In the genomic region with DNA sequence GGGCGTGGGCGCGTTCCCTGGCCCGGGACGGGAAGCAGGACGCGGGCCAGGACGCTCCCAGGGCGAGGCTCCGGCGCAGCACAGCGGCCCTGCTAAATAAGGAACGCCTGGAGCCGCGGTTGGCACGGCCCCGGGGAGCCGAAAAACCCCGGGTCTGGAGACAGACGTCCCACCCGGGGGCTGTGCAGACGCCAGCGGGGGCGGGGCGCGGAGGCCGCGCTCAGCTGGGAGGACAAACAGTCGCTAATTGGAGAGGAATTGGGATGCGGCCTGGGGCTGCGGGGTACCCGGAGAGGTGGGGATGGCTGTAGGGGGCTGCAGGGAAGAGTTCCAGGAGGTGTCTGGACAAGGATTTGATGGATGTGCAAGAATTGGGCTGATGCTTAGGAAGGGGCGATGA, we compare ENCODE assay signal across 8 cellular contexts. TPM values are rescaled to one million over a fixed set of nuclear protein-coding genes. Genes with fewer than 3 reads are reported as not detected.
DNase-seq lines count a peak whose midpoint lies in the region; ATAC-seq and TF ChIP-seq lines count a peak whose summit lies in the region.
"Not testable (repeated sequence)": the region's sequence is repeated elsewhere in the genome, so short reads cannot be mapped to it uniquely, and the experiment has no call there.

No MANE protein-coding gene starts in this region.

- intact Hi-C loops in psoas muscle (cut with DNase I): not testable (repeated sequence)

- not testable (repeated sequence) for ATAC-seq in psoas muscle

- not testable (repeated sequence) for H3K27me3 ChIP-seq in BLaER1; MM.1S (replicated peaks; ENCODE audit: insufficient read depth, low read length); effector memory CD4-positive, alpha-beta T cell (replicated peaks; ENCODE audit: control insufficient read depth, insufficient read depth, low read length, poor library complexity, severe bottlenecking); kidney epithelial cell (ENCODE audit: control insufficient read depth, insufficient read depth, low read length); psoas muscle (ENCODE audit: insufficient read depth in 3 of 3, low read length in 2 of 3)

- TF ChIP-seq CTCF in MM.1S (IDR thresholded peaks at IDR 0.05; ENCODE audit: low read length); kidney epithelial cell (IDR thresholded peaks at IDR 0.05; ENCODE audit: insufficient read depth, low read length, poor library complexity, severe bottlenecking); psoas muscle (IDR thresholded peaks at IDR 0.05): not testable (repeated sequence)

- not testable (repeated sequence) for H3K27ac ChIP-seq in BLaER1; MM.1S (ENCODE audit: low read length); effector memory CD4-positive, alpha-beta T cell (ENCODE audit: insufficient read depth, low read length, poor library complexity, severe bottlenecking)
- H3K27ac ChIP-seq in psoas muscle: peak overlapping the region; percentile 76

- not testable (repeated sequence) for H3K79me2 ChIP-seq in MM.1S (ENCODE audit: low read length)

- H3F3A ChIP-seq in MM.1S (ENCODE audit: insufficient read depth, low read length): not testable (repeated sequence)

- H3K4me1 ChIP-seq in BLaER1; MM.1S (ENCODE audit: low read length); effector memory CD4-positive, alpha-beta T cell (ENCODE audit: control insufficient read depth, insufficient read depth, low read length, poor library complexity, severe bottlenecking); psoas muscle: not testable (repeated sequence)

- not testable (repeated sequence) for H3K4me2 ChIP-seq in BLaER1; MM.1S (ENCODE audit: low read depth, low read length)

- H3K9ac ChIP-seq in BLaER1: peak overlapping the region; percentile 63; the same call in 1 of the 2 replicates
- H3K9ac ChIP-seq in MM.1S (ENCODE audit: low read length): not testable (repeated sequence)

- H2AFZ ChIP-seq in MM.1S (ENCODE audit: low read length): not testable (repeated sequence)

- H3K9me2 ChIP-seq in MM.1S (replicated peaks; ENCODE audit: insufficient read depth, low read length): not testable (repeated sequence)

- not testable (repeated sequence) for H4K20me1 ChIP-seq in BLaER1; MM.1S (ENCODE audit: insufficient read depth, low read length)

- whole genome bisulfite sequencing in psoas muscle, 3 donors: 0 to 2% (median 1%) methylated on average over 17 to 20 of the region's 33 CpGs

- H3K4me3 ChIP-seq in BLaER1 (peak overlapping the region; percentile 61), MM.1S (ENCODE audit: low read length) (peak overlapping the region; percentile 29; the same call in 1 of the 2 replicates), kidney epithelial cell (ENCODE audit: low read depth, low read length) (peak overlapping the region; percentile 35), psoas muscle (peak overlapping the region; percentile 66)
- not testable (repeated sequence) for H3K4me3 ChIP-seq in effector memory CD4-positive, alpha-beta T cell (ENCODE audit: insufficient read depth, low read depth, low read length, poor library complexity, severe bottlenecking)

- DNase-seq in MM.1S; kidney epithelial cell (ENCODE audit: low read depth): not testable (repeated sequence)
- peak; percentile 39 to 46 for DNase-seq in activated CD4-positive, alpha-beta T cell treated with anti-CD3 and anti-CD28 coated beads for 4 hours
- DNase-seq in activated naive CD4-positive, alpha-beta T cell treated with Interleukin-2 at 50 U/mL for 16 hours: peak; percentile 64
- DNase-seq in effector memory CD4-positive, alpha-beta T cell: peak; percentile 9 to 37 (median 27)
- peak; percentile 81 to 91 for DNase-seq in psoas muscle
- DNase-seq in stimulated activated CD8-positive, alpha-beta memory T cell treated with anti-CD3 and anti-CD28 coated beads, Interleukin-7, amount 100 ng/mL, for 24 hours (ENCODE audit: low read depth): peak; percentile 21

- H3K36me3 ChIP-seq in BLaER1; MM.1S (replicated peaks; ENCODE audit: insufficient read depth, low read length); effector memory CD4-positive, alpha-beta T cell (ENCODE audit: control insufficient read depth, insufficient read depth, low read length); kidney epithelial cell (ENCODE audit: control insufficient read depth, insufficient read depth, low read length); psoas muscle (ENCODE audit: insufficient read depth in 1 of 2, low read depth in 1 of 2): not testable (repeated sequence)

- not testable (repeated sequence) for H3K9me3 ChIP-seq in BLaER1; MM.1S (replicated peaks; ENCODE audit: insufficient read depth, low read length); effector memory CD4-positive, alpha-beta T cell (ENCODE audit: control insufficient read depth, low read length); psoas muscle

RNA-seq across cellular contexts. Expression of gene NPIPA1, which starts 25.3 kb away (rescaled TPM):
- total RNA-seq in kidney epithelial cell (26.4 and 28.2 TPM in 2 replicates), psoas muscle (10 to 100 TPM; 35.9 to 58.5 (median 50.6) TPM)
- polyA plus RNA-seq in psoas muscle: 10 to 100 TPM; 34.0 to 55.4 (median 37.2) TPM
